In the genomic region with DNA sequence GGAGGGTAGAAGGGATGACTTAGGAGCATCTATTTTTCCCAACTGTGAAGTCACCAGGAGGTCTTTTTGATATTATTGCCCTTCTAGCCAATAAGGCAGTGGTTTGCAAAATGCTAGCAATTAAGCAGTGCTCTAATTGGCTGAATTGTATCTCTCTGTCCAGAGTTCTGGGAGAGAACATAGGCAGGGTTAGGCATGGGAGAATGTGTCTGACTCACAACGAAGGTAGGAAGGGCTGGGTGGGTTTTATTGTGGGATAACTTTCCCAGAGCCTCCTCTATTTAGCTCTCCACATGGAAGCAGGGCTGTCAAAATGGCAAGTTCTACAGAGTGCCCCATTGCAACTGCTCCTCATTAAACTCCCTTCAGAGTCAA, we compare ENCODE assay signal across 12 cellular contexts.
DNase-seq lines count a peak whose midpoint lies in the region; ATAC-seq and TF ChIP-seq lines count a peak whose summit lies in the region.
"Had no signal": no experiment of that assay in that cellular context is flagged by ENCODE, and none has a peak within 500 bp of the region (broad histone marks: within the 10 kb centered on the region; RNA-seq: fewer than 3 reads in every experiment).

No MANE protein-coding gene starts in this region.

- H3K27ac ChIP-seq in HEK293 (ENCODE audit: extremely low read depth, low read depth, low read length) (no peak overlapping the region), left lung (no peak overlapping the region)
- H3K27ac ChIP-seq: lower lobe of right lung had no signal

- ATAC-seq in GM18909 (IDR thresholded peaks at IDR 0.05; ENCODE audit: poor library complexity, unreplicated experiment): peak; percentile 23
- ATAC-seq in HG03575 (IDR thresholded peaks at IDR 0.05; ENCODE audit: extremely low read depth, insufficient number of reproducible peaks, low FRiP score, unreplicated experiment): peak; percentile 0
- peak; percentile 23 for ATAC-seq in left lung
- ATAC-seq: HepG2 had no signal

- DNase-seq in left lung: no peak
- no peak for DNase-seq in NCI-H2081 (lab: John Stamatoyannopoulos, UW)
- no peak for DNase-seq in chondrocyte (ENCODE audit: low spot score)
- DNase-seq in anterior cingulate cortex (lab: John Stamatoyannopoulos, UW): no peak
- DNase-seq: DND-41, foreskin fibroblast, lower lobe of right lung had no signal

- H3K36me3 ChIP-seq in HEK293 (ENCODE audit: control insufficient read depth in 2 of 2, insufficient read depth in 1 of 2, low read length in 2 of 2): no peaks in the 10 kb centered on the region
- no peaks in the 10 kb centered on the region for H3K36me3 ChIP-seq in left lung
- H3K36me3 ChIP-seq: lower lobe of right lung had no signal

- H3K27me3 Mint-ChIP-seq in chondrocyte (ENCODE audit: low read depth): peaks cover 13% of the 10 kb centered on the region

- H3K4me3 Mint-ChIP-seq in chondrocyte (ENCODE audit: unreplicated experiment): no peak overlapping the region
- H3K4me3 Mint-ChIP-seq: central memory CD8-positive, alpha-beta T cell had no signal

- TF ChIP-seq CTCF in HEK293 (tag by site-specific recombination; IDR thresholded peaks at IDR 0.05): no peak
- TF ChIP-seq CTCF in left lung (IDR thresholded peaks at IDR 0.05): no peak
- no peak for TF ChIP-seq CTCF in chondrocyte (IDR thresholded peaks at IDR 0.05)

- CTCF ChIA-PET in HEK293 (lab: Yijun Ruan, JAX): interaction anchor here (0.6 kb wide), 2 partner anchors 50 to 1508 kb away, joined by 4 read pairs; no protein-coding TSS in a partner anchor

- H3K9me3 ChIP-seq in HEK293 (ENCODE audit: control insufficient read depth, insufficient read depth, low read depth, low read length): no peaks in the 10 kb centered on the region
- no peaks in the 10 kb centered on the region for H3K9me3 ChIP-seq in left lung
- H3K9me3 ChIP-seq: lower lobe of right lung had no signal

- POLR2A ChIA-PET in HEK293 (lab: Yijun Ruan, JAX): no interaction called here

- no peaks in the 10 kb centered on the region for H3K9me3 Mint-ChIP-seq in chondrocyte (ENCODE audit: low read depth)
- H3K9me3 Mint-ChIP-seq: central memory CD8-positive, alpha-beta T cell had no signal

- peaks cover 16% of the 10 kb centered on the region for H3K4me1 Mint-ChIP-seq in chondrocyte (ENCODE audit: low read depth)
- H3K4me1 Mint-ChIP-seq: central memory CD8-positive, alpha-beta T cell had no signal

- H3K4me3 ChIP-seq in HEK293 (ENCODE audit: low read depth, low read length): no peak overlapping the region
- H3K4me3 ChIP-seq in left lung: no peak overlapping the region
- H3K4me3 ChIP-seq: lower lobe of right lung had no signal

- no peak overlapping the region for H3K27ac Mint-ChIP-seq in chondrocyte (ENCODE audit: unreplicated experiment)

- no peaks in the 10 kb centered on the region; the same call in 1 of the 2 replicates for H3K4me1 ChIP-seq in HEK293 (ENCODE audit: control insufficient read depth, insufficient read depth, low read length)
- H3K4me1 ChIP-seq in left lung: peaks cover 0 to 16% of the 10 kb centered on the region in 2 donors
- H3K4me1 ChIP-seq: lower lobe of right lung had no signal

- intact Hi-C loops in left lung (cut with DNase I): no loop called here

- no peaks in the 10 kb centered on the region for H3K36me3 Mint-ChIP-seq in chondrocyte (ENCODE audit: low read depth)

- peaks cover 0 to 6% of the 10 kb centered on the region in 2 donors for H3K27me3 ChIP-seq in left lung

TF ChIP-seq in HEK293, 187 proteins besides CTCF, POLR2A, EP300 and RAD21:
- TF ChIP-seq ZNF404 (tag by site-specific recombination; IDR thresholded peaks at IDR 0.05) (no peak), ZBTB20 (tag by site-specific recombination; IDR thresholded peaks at IDR 0.05) (0 out of 2 replicates have a peak, but pooled peaks have one; percentile 16), ZFP37 (tag by site-specific recombination; IDR thresholded peaks at IDR 0.05) (no peak), GLIS1 (tag by site-specific recombination; IDR thresholded peaks at IDR 0.05) (peak; percentile 12; the same call in 1 of the 2 replicates)
